30 cellular contexts compared by ENCODE assay signal in the genomic region with DNA sequence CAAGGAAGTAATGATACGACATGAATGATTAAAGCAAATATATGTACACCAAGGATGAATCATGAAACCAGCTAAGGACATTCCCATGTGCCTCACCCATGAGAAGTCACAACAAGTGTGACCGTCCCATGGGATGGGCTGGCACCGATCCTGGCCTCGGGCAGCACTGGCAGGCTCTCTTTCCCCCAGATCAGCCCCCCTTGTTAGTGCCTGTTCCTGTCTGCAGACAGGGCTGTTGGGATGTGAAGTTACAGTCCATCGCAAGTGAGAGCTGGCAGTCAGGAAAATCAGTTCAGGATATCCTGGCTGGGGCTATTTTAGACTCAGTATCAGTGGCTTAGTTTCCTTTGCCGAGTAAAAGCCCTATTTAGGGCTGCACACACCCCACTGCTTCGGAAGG.
DNase-seq lines count a peak whose midpoint lies in the region; ATAC-seq and TF ChIP-seq lines count a peak whose summit lies in the region.
"Had no signal": no experiment of that assay in that cellular context is flagged by ENCODE, and none has a peak within 500 bp of the region (broad histone marks: within the 10 kb centered on the region; RNA-seq: fewer than 3 reads in every experiment).

No MANE protein-coding gene starts in this region.

- H3K27me3 Mint-ChIP-seq in activated T-cell treated with anti-CD3 and anti-CD28 coated beads, Interleukin-2, amount 50 U/mL, for 4 hours (ENCODE audit: low read depth) = peaks cover 9% of the 10 kb centered on the region

- ATAC-seq in left cardiac atrium = peak; percentile 80 to 94
- peak; percentile 55 for ATAC-seq in mucosa of descending colon
- no peak for ATAC-seq in activated T-cell treated with anti-CD3 and anti-CD28 coated beads, Interleukin-2, amount 50 U/mL, for 4 hours
- ATAC-seq: activated T-cell treated with anti-CD3 and anti-CD28 coated beads, Interleukin-2, amount 50 U/mL, for 72 hours; effector memory CD8-positive, alpha-beta T cell; stimulated activated effector memory CD8-positive, alpha-beta T cell treated with anti-CD3 and anti-CD28 coated beads, Interleukin-12 subunit alpha, Interleukin-12 subunit beta, amount 100 ng/mL, for 72 hours had no signal

- H3K36me3 ChIP-seq in BLaER1 (no peaks in the 10 kb centered on the region), mucosa of descending colon (ENCODE audit: low read depth) (no peaks in the 10 kb centered on the region)
- H3K36me3 ChIP-seq: breast epithelium, esophagus squamous epithelium, Peyer's patch, suprapubic skin had no signal

- H3K9ac ChIP-seq in BLaER1 = no peak overlapping the region

- H3K27ac ChIP-seq in BLaER1 = peak overlapping the region; percentile 33; the same call in 1 of the 2 replicates
- H3K27ac ChIP-seq: breast epithelium, hepatocyte, Peyer's patch, suprapubic skin had no signal

- H3K36me3 Mint-ChIP-seq in activated T-cell treated with anti-CD3 and anti-CD28 coated beads, Interleukin-2, amount 50 U/mL, for 4 hours (ENCODE audit: insufficient read depth) = no peaks in the 10 kb centered on the region
- H3K36me3 Mint-ChIP-seq: activated naive CD4-positive, alpha-beta T cell treated with anti-CD3 and anti-CD28 coated beads, Interleukin-2, amount 10 ng/mL, durations not matched to agents 7 days and 5 days; stimulated activated effector memory CD8-positive, alpha-beta T cell treated with anti-CD3 and anti-CD28 coated beads, Interleukin-12 subunit alpha, Interleukin-12 subunit beta, amount 100 ng/mL, for 72 hours had no signal

- H3K9me3 Mint-ChIP-seq in activated T-cell treated with anti-CD3 and anti-CD28 coated beads, Interleukin-2, amount 50 U/mL, for 4 hours = peaks cover 6% of the 10 kb centered on the region
- H3K9me3 Mint-ChIP-seq: stimulated activated effector memory CD8-positive, alpha-beta T cell treated with anti-CD3 and anti-CD28 coated beads, Interleukin-12 subunit alpha, Interleukin-12 subunit beta, amount 100 ng/mL, for 72 hours had no signal

- DNase-seq in dermis microvascular lymphatic vessel endothelial cell (ENCODE audit: low read depth in 2 of 2) (peak; percentile 23 to 43), left cardiac atrium (peak; percentile 74), mucosa of descending colon (no peak), pons (ENCODE audit: low spot score) (no peak)
- DNase-seq in activated CD4-positive, alpha-beta T cell treated with anti-CD3 and anti-CD28 coated beads, Interleukin-2, amount 50 U/mL, for 48 hours = no peak
- DNase-seq in activated T-cell treated with anti-CD3 and anti-CD28 coated beads, Interleukin-2, amount 50 U/mL, for 4 hours = no peak
- DNase-seq in stimulated activated naive CD4-positive, alpha-beta T cell (lab: John Stamatoyannopoulos, UW) = no peak
- DNase-seq: activated CD4-positive, alpha-beta T cell treated with anti-CD3 and anti-CD28 coated beads, Interleukin-2, amount 10 ng/mL, durations not matched to agents 24 days and 14 days; activated naive CD4-positive, alpha-beta T cell treated with anti-CD3 and anti-CD28 coated beads, Interleukin-2, amount 10 ng/mL, durations not matched to agents 7 days and 5 days; activated T-cell treated with anti-CD3 and anti-CD28 coated beads, Interleukin-2, amount 50 U/mL, for 72 hours; amniotic stem cell; CD4-positive, alpha-beta memory T cell; effector memory CD8-positive, alpha-beta T cell; esophagus squamous epithelium; NCI-H1092; NCI-H187 treated with DMSO at 0.1 percent for 48 hours; NCI-H524 treated with DMSO at 0.1 percent for 48 hours; nephron progenitor cell; NK-92 treated with Interleukin-12 subunit alpha and Interleukin-12 subunit beta, amount 100 ng/mL, for 24 hours; Peyer's patch; retina; stimulated activated CD4-positive, alpha-beta T cell treated with anti-CD3 and anti-CD28 coated beads, Interleukin-12 subunit alpha, Interleukin-12 subunit beta, amount 100 ng/mL, for 4 hours; stimulated activated CD4-positive, alpha-beta T cell treated with anti-CD3 and anti-CD28 coated beads, Interleukin-4, amount 100 ng/mL, for 24 hours; SW 1271; T-helper 9 cell had no signal

- TF ChIP-seq CTCF in mucosa of descending colon (IDR thresholded peaks at IDR 0.05) = no peak

- H3K4me2 ChIP-seq in BLaER1 = peak overlapping the region; percentile 75
- H3K4me2 ChIP-seq: hepatocyte had no signal

- H3K4me3 Mint-ChIP-seq in activated T-cell treated with anti-CD3 and anti-CD28 coated beads, Interleukin-2, amount 50 U/mL, for 4 hours = no peak overlapping the region
- H3K4me3 Mint-ChIP-seq: activated CD4-positive, alpha-beta T cell treated with anti-CD3 and anti-CD28 coated beads, Interleukin-2, amount 10 ng/mL, durations not matched to agents 24 days and 14 days; activated naive CD4-positive, alpha-beta T cell treated with anti-CD3 and anti-CD28 coated beads, Interleukin-2, amount 10 ng/mL, durations not matched to agents 7 days and 5 days; activated T-cell treated with anti-CD3 and anti-CD28 coated beads, Interleukin-2, amount 50 U/mL, for 72 hours; CD4-positive, alpha-beta memory T cell; effector memory CD8-positive, alpha-beta T cell; nephron progenitor cell; stimulated activated effector memory CD8-positive, alpha-beta T cell treated with anti-CD3 and anti-CD28 coated beads, Interleukin-12 subunit alpha, Interleukin-12 subunit beta, amount 100 ng/mL, for 72 hours had no signal

- H3K9me3 ChIP-seq in BLaER1 = no peaks in the 10 kb centered on the region
- peaks cover 9% of the 10 kb centered on the region for H3K9me3 ChIP-seq in mucosa of descending colon
- H3K9me3 ChIP-seq: breast epithelium, suprapubic skin had no signal

- H3K4me3 ChIP-seq in BLaER1 (no peak overlapping the region), mucosa of descending colon (no peak overlapping the region)
- H3K4me3 ChIP-seq: breast epithelium, esophagus squamous epithelium, hepatocyte, Peyer's patch, suprapubic skin had no signal

- H4K20me1 ChIP-seq in BLaER1 = no peaks in the 10 kb centered on the region

- H3K4me1 ChIP-seq in BLaER1 = peaks cover 25% of the 10 kb centered on the region
- peaks cover 2% of the 10 kb centered on the region for H3K4me1 ChIP-seq in mucosa of descending colon (ENCODE audit: low read depth)
- H3K4me1 ChIP-seq: breast epithelium had no signal

- intact Hi-C loops in left cardiac atrium (cut with DNase I) (no loop called here), mucosa of descending colon (cut with DNase I, micrococcal nuclease) (no loop called here)

- H3K4me1 Mint-ChIP-seq in activated T-cell treated with anti-CD3 and anti-CD28 coated beads, Interleukin-2, amount 50 U/mL, for 4 hours (ENCODE audit: low read depth) = no peaks in the 10 kb centered on the region
- H3K4me1 Mint-ChIP-seq: activated CD4-positive, alpha-beta T cell treated with anti-CD3 and anti-CD28 coated beads, Interleukin-2, amount 10 ng/mL, durations not matched to agents 24 days and 14 days; activated naive CD4-positive, alpha-beta T cell treated with anti-CD3 and anti-CD28 coated beads, Interleukin-2, amount 10 ng/mL, durations not matched to agents 7 days and 5 days; CD4-positive, alpha-beta memory T cell; nephron progenitor cell; stimulated activated effector memory CD8-positive, alpha-beta T cell treated with anti-CD3 and anti-CD28 coated beads, Interleukin-12 subunit alpha, Interleukin-12 subunit beta, amount 100 ng/mL, for 72 hours had no signal

- no peaks in the 10 kb centered on the region for H3K27me3 ChIP-seq in BLaER1
- H3K27me3 ChIP-seq: breast epithelium, esophagus squamous epithelium, hepatocyte, Peyer's patch, suprapubic skin had no signal

Comparison
In these comparisons a context has a peak if more than half of its experiments do, and no peak if none do; other contexts are left out.
1. DNase-seq: peak in dermis microvascular lymphatic vessel endothelial cell (2 of 2) and left cardiac atrium (single experiment); none in mucosa of descending colon (0 of 3), activated CD4-positive, alpha-beta T cell treated with anti-CD3 and anti-CD28 coated beads, Interleukin-2, amount 50 U/mL, for 48 hours (0 of 2), pons (single experiment), activated T-cell treated with anti-CD3 and anti-CD28 coated beads, Interleukin-2, amount 50 U/mL, for 4 hours (single experiment) and stimulated activated naive CD4-positive, alpha-beta T cell (0 of 6).
2. ATAC-seq: peak in left cardiac atrium (2 of 2) and mucosa of descending colon (single experiment); none in activated T-cell treated with anti-CD3 and anti-CD28 coated beads, Interleukin-2, amount 50 U/mL, for 4 hours (0 of 2).